Comparison of ENCODE assay signal across 21 cellular contexts in genomic region chr2:86341470-86341869, GRCh38. TPM values are rescaled to one million over a fixed set of nuclear protein-coding genes. Genes with fewer than 3 reads are reported as not detected.
"Had no signal": no experiment of that assay in that cellular context is flagged by ENCODE, and none has a peak within 500 bp of the region (broad histone marks: within the 10 kb centered on the region; RNA-seq: fewer than 3 reads in every experiment).

No MANE protein-coding gene starts in this region.

- H3K9ac ChIP-seq: KMS-11 had no signal

- DNase-seq: Kasumi-1, MM.1S, NCI-H1092 treated with DMSO at 0.1 percent for 48 hours, NCI-H1436, NCI-H187, NCI-H2029 treated with DMSO at 0.1 percent for 48 hours, NCI-H2171 treated with DMSO at 0.1 percent for 48 hours, NCI-H226, NCI-H446, NCI-H510A, NCI-H524 treated with DMSO at 0.1 percent for 48 hours, NCI-H82, OCI-M1, PC-9, Peyer's patch, SHP77 treated with DMSO at 0.1 percent for 48 hours, SJCRH30 had no signal

- H3K27ac ChIP-seq: HL-60, KMS-11, PC-9, Peyer's patch, SJCRH30 had no signal

- H3K36me3 ChIP-seq: Peyer's patch, SJCRH30 had no signal

- H3K4me3 ChIP-seq: K562, PC-9, Peyer's patch, SJCRH30 had no signal

RNA-seq across cellular contexts. Expression of gene REEP1, which starts 4.0 kb away (rescaled TPM):
- total RNA-seq: RPMI7951 had no signal
